8 cellular contexts compared by ENCODE assay signal in genomic region chr17:58755269-58755576, GRCh38. TPM values are rescaled to one million over a fixed set of nuclear protein-coding genes. Genes with fewer than 3 reads are reported as not detected.
DNase-seq lines count a peak whose midpoint lies in the region; TF ChIP-seq lines count a peak whose summit lies in the region.

No MANE protein-coding gene starts in this region.

- H3K4me1 ChIP-seq in mucosa of rectum (ENCODE audit: control insufficient read depth in 2 of 2, insufficient read depth in 2 of 2, low read length in 2 of 2) (peaks cover 0 to 2% of the 10 kb centered on the region in 2 donors), tibial nerve (peaks cover 0 to 22% (median 8%) of the 10 kb centered on the region in 4 donors)

- H3K27me3 ChIP-seq in AG04450 (ENCODE audit: control insufficient read depth, insufficient read depth, low read length) = peaks cover 28% of the 10 kb centered on the region
- peaks cover 16% of the 10 kb centered on the region for H3K27me3 ChIP-seq in H7 (ENCODE audit: control insufficient read depth, insufficient read depth, low read length)
- peaks cover 23 to 29% of the 10 kb centered on the region in 2 donors for H3K27me3 ChIP-seq in mucosa of rectum (ENCODE audit: control insufficient read depth in 2 of 2, insufficient read depth in 2 of 2, low read length in 2 of 2)
- peaks cover 0 to 51% of the 10 kb centered on the region in 2 donors for H3K27me3 ChIP-seq in tibial nerve

- DNase-seq in AG04450 (ENCODE audit: low read depth, low spot score) = no peak
- no peak for DNase-seq in H7
- no peak for DNase-seq in tibial nerve (ENCODE audit: low spot score in 2 of 2)
- no peak for DNase-seq in HPDE6-E6E7 (ENCODE audit: extremely low spot score)
- no peak for DNase-seq in head of caudate nucleus
- no peak for DNase-seq in germinal center (ENCODE audit: low spot score)

- no peaks in the 10 kb centered on the region for H3K36me3 Mint-ChIP-seq in brain

- H3K27ac Mint-ChIP-seq in brain = peak overlapping the region in 4 of 5 experiments; percentile 8 to 91 (median 32)

- H3K27ac ChIP-seq in AG04450 (ENCODE audit: low read depth, low read length) = no peak overlapping the region
- H3K27ac ChIP-seq in mucosa of rectum (ENCODE audit: low read depth in 2 of 2, low read length in 2 of 2) = no peak overlapping the region
- H3K27ac ChIP-seq in tibial nerve = no peak overlapping the region

- intact Hi-C loops in head of caudate nucleus (cut with DNase I) = no loop called here

- H3K4me3 ChIP-seq in AG04450 (ENCODE audit: low read depth, low read length) (peak overlapping the region; percentile 65), H7 (ENCODE audit: insufficient read depth, low read depth, low read length) (peak overlapping the region; percentile 79), mucosa of rectum (ENCODE audit: low read length in 2 of 2) (peak overlapping the region; percentile 61 to 71), tibial nerve (peak overlapping the region in 1 of 4 donors; percentile 57)

- H3K9me3 ChIP-seq in AG04450 (ENCODE audit: control insufficient read depth, insufficient read depth, low read length) (no peaks in the 10 kb centered on the region), mucosa of rectum (ENCODE audit: control insufficient read depth in 2 of 2, low read length in 2 of 2) (no peaks in the 10 kb centered on the region), tibial nerve (no peaks in the 10 kb centered on the region)

- H3K36me3 ChIP-seq in H7 (replicated peaks; ENCODE audit: control insufficient read depth, insufficient read depth, low read length) = no peaks in the 10 kb centered on the region
- no peaks in the 10 kb centered on the region for H3K36me3 ChIP-seq in mucosa of rectum (ENCODE audit: control insufficient read depth in 2 of 2, insufficient read depth in 2 of 2, low read length in 2 of 2)
- no peaks in the 10 kb centered on the region for H3K36me3 ChIP-seq in tibial nerve

- peaks cover 9% of the 10 kb centered on the region for H3K27me3 Mint-ChIP-seq in brain

- TF ChIP-seq CTCF in AG04450 (IDR thresholded peaks at IDR 0.05; ENCODE audit: low read depth, low read length) (no peak), brain (conservative IDR thresholded peaks at IDR 0.05) (no peak), tibial nerve (IDR thresholded peaks at IDR 0.05) (no peak)

- POLR2A ChIA-PET in AG04450 (lab: Yijun Ruan, JAX) = interaction anchor here (0.6 kb wide), 1 partner anchor 39 kb away, joined by 3 read pairs; no protein-coding TSS in a partner anchor

- H3K9ac ChIP-seq in mucosa of rectum (ENCODE audit: low read depth in 1 of 2, low read length in 2 of 2) = no peak overlapping the region

- CTCF ChIA-PET in AG04450 (lab: Charles Lee) = no interaction called here

- peaks cover 57% of the 10 kb centered on the region for H3K4me1 Mint-ChIP-seq in brain

- H3K9me3 Mint-ChIP-seq in brain = no peaks in the 10 kb centered on the region

- 29 to 35% methylated on average over 2 of the region's 2 CpGs for WGBS in tibial nerve, 2 donors

- TF ChIP-seq EP300 in tibial nerve (IDR thresholded peaks at IDR 0.05) = no peak

- H3K4me3 Mint-ChIP-seq in brain = peak overlapping the region; percentile 78 to 99 (median 87)

- TF ChIP-seq POLR2A in tibial nerve (IDR thresholded peaks at IDR 0.05) = no peak

RNA-seq across cellular contexts. Expression of gene PPM1E, which starts 0.4 kb away (rescaled TPM):
- polyA plus RNA-seq in AG04450 (2011; rRNA removed) (0.55 and 0.64 TPM in 2 replicates), brain (ENCODE audit: insufficient read depth, low read depth, low replicate concordance) (15.2 TPM)
- 0.64 and 0.83 TPM in 2 replicates for polyA minus RNA-seq in AG04450 (2011; rRNA and poly(A)+ RNA removed)
- 3.5 and 4.6 TPM in 2 replicates for total RNA-seq in H7 (2014; rRNA removed; shearing (Covaris generic))
- total RNA-seq in tibial nerve = under 1 TPM in 2 of 4 donors, not detected in 2; under 0.01 to 0.42 TPM
